Comparison of ENCODE assay signal across 16 cellular contexts in genomic region chr6:52649521-52649920, GRCh38.
"Had no signal": no experiment of that assay in that cellular context is flagged by ENCODE, and none has a peak within 500 bp of the region (broad histone marks: within the 10 kb centered on the region; RNA-seq: fewer than 3 reads in every experiment).

No MANE protein-coding gene starts in this region.

- H3K36me3 ChIP-seq: ascending aorta, colonic mucosa, lower lobe of right lung, suprapubic skin, upper lobe of left lung, WERI-Rb-1 had no signal

- H3K4me3 ChIP-seq: ascending aorta, colonic mucosa, lower lobe of right lung, suprapubic skin, upper lobe of left lung had no signal

- ATAC-seq: activated naive CD8-positive, alpha-beta T cell treated with anti-CD3 and anti-CD28 coated beads, Interleukin-2, amount 50 U/mL, for 24 hours; lower lobe of right lung; right cardiac atrium had no signal

- H3K9me3 ChIP-seq: ascending aorta, colonic mucosa, lower lobe of right lung, suprapubic skin, upper lobe of left lung had no signal

- DNase-seq: activated CD4-positive, alpha-beta T cell treated with anti-CD3 and anti-CD28 coated beads for 4 hours; activated naive CD4-positive, alpha-beta T cell treated with Interleukin-2 at 50 U/mL for 16 hours; activated naive CD8-positive, alpha-beta T cell treated with anti-CD3 and anti-CD28 coated beads, Interleukin-2, amount 50 U/mL, for 24 hours; colonic mucosa; effector CD8-positive, alpha-beta T cell; hypothalamus; lower lobe of right lung; midbrain; naive B cell; right cardiac atrium; stimulated activated naive CD4-positive, alpha-beta T cell treated with Interleukin-2 at 50 U/mL for 16 hours; T-helper 1 cell; upper lobe of left lung; WERI-Rb-1 had no signal

- H3K27me3 ChIP-seq: ascending aorta, colonic mucosa, suprapubic skin, upper lobe of left lung had no signal

- H3K4me3 Mint-ChIP-seq: activated naive CD8-positive, alpha-beta T cell treated with anti-CD3 and anti-CD28 coated beads, Interleukin-2, amount 50 U/mL, for 24 hours; naive B cell had no signal

- H3K36me3 Mint-ChIP-seq: naive B cell had no signal

- H3K4me1 ChIP-seq: ascending aorta, colonic mucosa, lower lobe of right lung, suprapubic skin had no signal

- H3K9me3 Mint-ChIP-seq: activated naive CD8-positive, alpha-beta T cell treated with anti-CD3 and anti-CD28 coated beads, Interleukin-2, amount 50 U/mL, for 24 hours had no signal

- H3K27ac ChIP-seq: ascending aorta, colonic mucosa, lower lobe of right lung, suprapubic skin, upper lobe of left lung, WERI-Rb-1 had no signal

- H3K27ac Mint-ChIP-seq: activated naive CD8-positive, alpha-beta T cell treated with anti-CD3 and anti-CD28 coated beads, Interleukin-2, amount 50 U/mL, for 24 hours; naive B cell had no signal

- H3K4me1 Mint-ChIP-seq: activated naive CD8-positive, alpha-beta T cell treated with anti-CD3 and anti-CD28 coated beads, Interleukin-2, amount 50 U/mL, for 24 hours had no signal
